3 cellular contexts compared by ENCODE assay signal in the genomic region with DNA sequence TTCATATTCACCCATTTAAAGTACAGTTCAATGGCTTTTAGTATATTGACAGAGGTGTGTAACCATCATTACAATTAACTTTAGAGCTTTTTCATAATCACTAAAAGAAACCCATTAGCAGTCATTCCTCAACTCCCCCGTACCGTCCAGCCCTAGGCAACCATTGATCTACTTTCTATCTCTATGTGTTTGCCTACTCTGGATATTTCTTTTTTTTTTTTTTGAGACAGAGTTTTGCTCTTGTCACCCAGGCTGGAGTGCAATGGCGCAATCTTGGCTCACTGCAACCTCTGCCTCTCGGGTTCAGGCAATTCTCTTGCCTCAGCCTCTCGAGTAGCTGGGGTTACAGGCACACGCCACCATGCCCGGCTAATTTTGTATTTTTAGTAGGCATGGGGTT. TPM values are rescaled to one million over a fixed set of nuclear protein-coding genes. Genes with fewer than 3 reads are reported as not detected.
"Had no signal": no experiment of that assay in that cellular context is flagged by ENCODE, and none has a peak within 500 bp of the region (broad histone marks: within the 10 kb centered on the region; RNA-seq: fewer than 3 reads in every experiment).

No MANE protein-coding gene starts in this region.

RNA-seq across cellular contexts. Expression of a gene that starts 48.6 kb away (rescaled TPM):
- total RNA-seq: PC-3, RPMI7951, SJSA1 had no signal
